ENCODE assay signal across 8 cellular contexts in genomic region chr9:136512651-136513066, GRCh38.
DNase-seq lines count a peak whose midpoint lies in the region; ATAC-seq and TF ChIP-seq lines count a peak whose summit lies in the region.
"Had no signal": no experiment of that assay in that cellular context is flagged by ENCODE, and none has a peak within 500 bp of the region (broad histone marks: within the 10 kb centered on the region; RNA-seq: fewer than 3 reads in every experiment).

No MANE protein-coding gene starts in this region.

- no peaks in the 10 kb centered on the region for H3K4me1 Mint-ChIP-seq in stimulated activated naive CD8-positive, alpha-beta T cell treated with anti-CD3 and anti-CD28 coated beads, Interleukin-15, amount 100 ng/mL, for 72 hours

- H3K9me3 Mint-ChIP-seq in stimulated activated naive CD8-positive, alpha-beta T cell treated with anti-CD3 and anti-CD28 coated beads, Interleukin-15, amount 100 ng/mL, for 72 hours: no peaks in the 10 kb centered on the region

- DNase-seq in HEK293T (ENCODE audit: extremely low spot score) (peak; percentile 64), activated T-cell treated with anti-CD3 and anti-CD28 coated beads for 48 hours (ENCODE audit: low read depth) (peak; percentile 31), iPS-NIHi7 (ENCODE audit: extremely low spot score) (peak; percentile 88), NCI-H187 (lab: John Stamatoyannopoulos, UW) (no peak)
- DNase-seq in stimulated activated naive CD8-positive, alpha-beta T cell treated with anti-CD3 and anti-CD28 coated beads, Interleukin-15, amount 100 ng/mL, for 72 hours: no peak
- DNase-seq: cerebellar nuclear complex had no signal

- POLR2A ChIA-PET in HEK293T (lab: Yijun Ruan, JAX): no interaction called here

- CTCF ChIA-PET in HEK293T (lab: Yijun Ruan, JAX): no interaction called here

- no peaks in the 10 kb centered on the region for H3K27me3 Mint-ChIP-seq in stimulated activated naive CD8-positive, alpha-beta T cell treated with anti-CD3 and anti-CD28 coated beads, Interleukin-15, amount 100 ng/mL, for 72 hours

- no peak overlapping the region for H3K4me3 Mint-ChIP-seq in stimulated activated naive CD8-positive, alpha-beta T cell treated with anti-CD3 and anti-CD28 coated beads, Interleukin-15, amount 100 ng/mL, for 72 hours

- ATAC-seq in stimulated activated naive CD8-positive, alpha-beta T cell treated with anti-CD3 and anti-CD28 coated beads, Interleukin-15, amount 100 ng/mL, for 72 hours: peak; percentile 39
- ATAC-seq in GM21390 (IDR thresholded peaks at IDR 0.05; ENCODE audit: unreplicated experiment): no peak
- no peak for ATAC-seq in HG02678 (IDR thresholded peaks at IDR 0.05; ENCODE audit: unreplicated experiment)

- no peak overlapping the region for H3K27ac Mint-ChIP-seq in stimulated activated naive CD8-positive, alpha-beta T cell treated with anti-CD3 and anti-CD28 coated beads, Interleukin-15, amount 100 ng/mL, for 72 hours

TF ChIP-seq in HEK293T, 16 proteins besides CTCF, POLR2A, EP300 and RAD21:
- TF ChIP-seq FOXM1 (IDR thresholded peaks at IDR 0.05; ENCODE audit: borderline replicate concordance) (no peak), FOXK2 (IDR thresholded peaks at IDR 0.05) (no peak), TARDBP (IDR thresholded peaks at IDR 0.05) (no peak), SP1 (IDR thresholded peaks at IDR 0.05) (no peak), ZNF384 (IDR thresholded peaks at IDR 0.05) (no peak), CTBP1 (IDR thresholded peaks at IDR 0.05; ENCODE audit: borderline replicate concordance) (no peak), NFRKB (IDR thresholded peaks at IDR 0.05) (no peak), L3MBTL2 (conservative IDR thresholded peaks at IDR 0.05) (no peak), HDGF (IDR thresholded peaks at IDR 0.05; ENCODE audit: borderline replicate concordance) (no peak), FOXA1 (IDR thresholded peaks at IDR 0.05) (no peak), SUZ12 (IDR thresholded peaks at IDR 0.05) (no peak), ARNT (IDR thresholded peaks at IDR 0.05) (no peak), LEF1 (IDR thresholded peaks at IDR 0.05; ENCODE audit: borderline replicate concordance) (no peak), ELF4 (IDR thresholded peaks at IDR 0.05) (no peak), BHLHE40 (IDR thresholded peaks at IDR 0.05; ENCODE audit: borderline replicate concordance) (no peak)
- TF ChIP-seq, protein P1, sequence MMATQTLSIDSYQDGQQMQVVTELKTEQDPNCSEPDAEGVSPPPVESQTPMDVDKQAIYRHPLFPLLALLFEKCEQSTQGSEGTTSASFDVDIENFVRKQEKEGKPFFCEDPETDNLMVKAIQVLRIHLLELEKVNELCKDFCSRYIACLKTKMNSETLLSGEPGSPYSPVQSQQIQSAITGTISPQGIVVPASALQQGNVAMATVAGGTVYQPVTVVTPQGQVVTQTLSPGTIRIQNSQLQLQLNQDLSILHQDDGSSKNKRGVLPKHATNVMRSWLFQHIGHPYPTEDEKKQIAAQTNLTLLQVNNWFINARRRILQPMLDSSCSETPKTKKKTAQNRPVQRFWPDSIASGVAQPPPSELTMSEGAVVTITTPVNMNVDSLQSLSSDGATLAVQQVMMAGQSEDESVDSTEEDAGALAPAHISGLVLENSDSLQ (IDR thresholded peaks at IDR 0.05): no peak

Comparison
In these comparisons a context has a peak if more than half of its experiments do, and no peak if none do; other contexts are left out.
1. DNase-seq: peak in HEK293T (single experiment), activated T-cell treated with anti-CD3 and anti-CD28 coated beads for 48 hours (single experiment) and iPS-NIHi7 (single experiment); none in stimulated activated naive CD8-positive, alpha-beta T cell treated with anti-CD3 and anti-CD28 coated beads, Interleukin-15, amount 100 ng/mL, for 72 hours (0 of 2) and NCI-H187 (0 of 2).